In genomic region chr14:74492413-74493342, GRCh38 we compare ENCODE assay signal across 8 cellular contexts. TPM values are rescaled to one million over a fixed set of nuclear protein-coding genes. Genes with fewer than 3 reads are reported as not detected.
DNase-seq lines count a peak whose midpoint lies in the region; ATAC-seq and TF ChIP-seq lines count a peak whose summit lies in the region.

NPC2 (minus strand) TSS chr14:74493305; CDS start chr14:74493274, 31 bp downstream.

- H3K4me1 ChIP-seq in right cardiac atrium (ENCODE audit: control insufficient read depth, insufficient read depth, low read length) (peaks cover 1% of the 10 kb centered on the region), sigmoid colon (peaks cover 0 to 30% (median 23%) of the 10 kb centered on the region in 4 donors)

- H3K36me3 Mint-ChIP-seq in activated naive CD4-positive, alpha-beta T cell treated with anti-CD3 and anti-CD28 coated beads, Interleukin-2, amount 50 U/mL, for 24 hours = no peaks in the 10 kb centered on the region
- peaks cover 14% of the 10 kb centered on the region for H3K36me3 Mint-ChIP-seq in activated T-helper 2 cell treated with anti-CD3 and anti-CD28 coated beads, Interferon-gamma antibody, Interleukin-2, Interleukin-4, amounts not matched to agents 10 μg/mL and 5 μg/mL and 100 μg/mL, durations not matched to agents 14 hours and 24 hours and 36 hours (ENCODE audit: low read depth)

- peak; percentile 55 to 57 for TF ChIP-seq POLR2A in sigmoid colon (IDR thresholded peaks at IDR 0.05)

- H3K9me3 ChIP-seq in right cardiac atrium (ENCODE audit: control insufficient read depth, low read length) = no peaks in the 10 kb centered on the region
- no peaks in the 10 kb centered on the region for H3K9me3 ChIP-seq in sigmoid colon

- peak within 1 kb of the TSS; percentile 96 for H3K27ac Mint-ChIP-seq in activated naive CD4-positive, alpha-beta T cell treated with anti-CD3 and anti-CD28 coated beads, Interleukin-2, amount 50 U/mL, for 24 hours
- peak within 1 kb of the TSS; percentile 89 for H3K27ac Mint-ChIP-seq in activated T-helper 2 cell treated with anti-CD3 and anti-CD28 coated beads, Interferon-gamma antibody, Interleukin-2, Interleukin-4, amounts not matched to agents 10 μg/mL and 5 μg/mL and 100 μg/mL, durations not matched to agents 14 hours and 24 hours and 36 hours

- DNase-seq in activated naive CD4-positive, alpha-beta T cell (lab: John Stamatoyannopoulos, UW) = no peak
- DNase-seq in activated T-helper 2 cell treated with anti-CD3 and anti-CD28 coated beads, Interferon-gamma antibody, Interleukin-2, Interleukin-4, amounts not matched to agents 10 μg/mL and 5 μg/mL and 100 μg/mL, durations not matched to agents 14 hours and 24 hours and 36 hours (ENCODE audit: low spot score) = no peak
- peak in 1 of 3 donors; percentile 26 for DNase-seq in right cardiac atrium
- DNase-seq in sigmoid colon = no peak
- no peak for DNase-seq in activated CD4-positive, CD25-positive, alpha-beta regulatory T cell (lab: John Stamatoyannopoulos, UW)
- DNase-seq in midbrain (lab: John Stamatoyannopoulos, UW) = no peak

- ATAC-seq in HG03432 (IDR thresholded peaks at IDR 0.05; ENCODE audit: unreplicated experiment) (peak; percentile 20), right cardiac atrium (peak in 1 of 2 donors; percentile 54)

- H3K4me1 Mint-ChIP-seq in activated naive CD4-positive, alpha-beta T cell treated with anti-CD3 and anti-CD28 coated beads, Interleukin-2, amount 50 U/mL, for 24 hours = peaks cover 53% of the 10 kb centered on the region
- peaks cover 21% of the 10 kb centered on the region for H3K4me1 Mint-ChIP-seq in activated T-helper 2 cell treated with anti-CD3 and anti-CD28 coated beads, Interferon-gamma antibody, Interleukin-2, Interleukin-4, amounts not matched to agents 10 μg/mL and 5 μg/mL and 100 μg/mL, durations not matched to agents 14 hours and 24 hours and 36 hours (ENCODE audit: low read depth)

- intact Hi-C loops in activated T-helper 2 cell treated with anti-CD3 and anti-CD28 coated beads, Interferon-gamma antibody, Interleukin-2, Interleukin-4, amounts not matched to agents 10 μg/mL and 5 μg/mL and 100 μg/mL, durations not matched to agents 14 hours and 24 hours and 36 hours (cut with micrococcal nuclease) = loop anchor here (1.0 kb wide), 2 partner anchors 130 to 408 kb away; partner anchors contain the start of genes ALDH6A1 and LIN52
- intact Hi-C loops in right cardiac atrium (cut with DNase I) = no loop called here
- intact Hi-C loops in sigmoid colon (cut with DNase I) = loop anchor here (5.0 to 10.0 kb wide), 2 partner anchors 130 to 408 kb away; partner anchors contain the start of genes ALDH6A1 and LIN52

- H3K27me3 ChIP-seq in right cardiac atrium (ENCODE audit: control insufficient read depth, insufficient read depth) = no peaks in the 10 kb centered on the region
- no peaks in the 10 kb centered on the region for H3K27me3 ChIP-seq in sigmoid colon

- no peak for TF ChIP-seq CTCF in sigmoid colon (IDR thresholded peaks at IDR 0.05)

- no peaks in the 10 kb centered on the region for H3K27me3 Mint-ChIP-seq in activated naive CD4-positive, alpha-beta T cell treated with anti-CD3 and anti-CD28 coated beads, Interleukin-2, amount 50 U/mL, for 24 hours
- no peaks in the 10 kb centered on the region for H3K27me3 Mint-ChIP-seq in activated T-helper 2 cell treated with anti-CD3 and anti-CD28 coated beads, Interferon-gamma antibody, Interleukin-2, Interleukin-4, amounts not matched to agents 10 μg/mL and 5 μg/mL and 100 μg/mL, durations not matched to agents 14 hours and 24 hours and 36 hours (ENCODE audit: low read depth)

- H3K27ac ChIP-seq in right cardiac atrium (ENCODE audit: low read length) = peak within 1 kb of the TSS; percentile 94
- H3K27ac ChIP-seq in sigmoid colon = peak within 1 kb of the TSS; percentile 93 to 97 (median 94)

- peak in 2 of 4 donors; percentile 39 to 69 for TF ChIP-seq EP300 in sigmoid colon (IDR thresholded peaks at IDR 0.05)

- WGBS in right cardiac atrium = under 1% methylated on average over 42 of the region's 42 CpGs
- WGBS in sigmoid colon, 2 donors = 0% methylated on average over 42 of the region's 42 CpGs

- peak within 1 kb of the TSS; percentile 85 for H3K4me3 ChIP-seq in right cardiac atrium (ENCODE audit: low read length)
- peak within 1 kb of the TSS; percentile 89 to 97 (median 91) for H3K4me3 ChIP-seq in sigmoid colon

- no peak within 1 kb of the TSS for H3K4me3 Mint-ChIP-seq in activated naive CD4-positive, alpha-beta T cell treated with anti-CD3 and anti-CD28 coated beads, Interleukin-2, amount 50 U/mL, for 24 hours
- peak within 1 kb of the TSS; percentile 93 for H3K4me3 Mint-ChIP-seq in activated T-helper 2 cell treated with anti-CD3 and anti-CD28 coated beads, Interferon-gamma antibody, Interleukin-2, Interleukin-4, amounts not matched to agents 10 μg/mL and 5 μg/mL and 100 μg/mL, durations not matched to agents 14 hours and 24 hours and 36 hours (ENCODE audit: low read depth)

- H3K36me3 ChIP-seq in sigmoid colon = peaks cover 0 to 13% (median 0%) of the 10 kb centered on the region in 4 donors

- no peaks in the 10 kb centered on the region for H3K9me3 Mint-ChIP-seq in activated naive CD4-positive, alpha-beta T cell treated with anti-CD3 and anti-CD28 coated beads, Interleukin-2, amount 50 U/mL, for 24 hours
- no peaks in the 10 kb centered on the region for H3K9me3 Mint-ChIP-seq in activated T-helper 2 cell treated with anti-CD3 and anti-CD28 coated beads, Interferon-gamma antibody, Interleukin-2, Interleukin-4, amounts not matched to agents 10 μg/mL and 5 μg/mL and 100 μg/mL, durations not matched to agents 14 hours and 24 hours and 36 hours

RNA-seq across cellular contexts. Expression of gene NPC2, which starts in this region (rescaled TPM):
- total RNA-seq in activated T-helper 2 cell treated with anti-CD3 and anti-CD28 coated beads, Interferon-gamma antibody, Interleukin-2, Interleukin-4, amounts not matched to agents 10 μg/mL and 5 μg/mL and 100 μg/mL, durations not matched to agents 14 hours and 24 hours and 36 hours = 17.8 and 19.2 TPM in 2 replicates
- total RNA-seq in right cardiac atrium = 100 to 1,000 TPM; 116 to 142 (median 120) TPM
- 170 TPM for polyA plus RNA-seq in right cardiac atrium
- 100 to 1,000 TPM; 182 to 273 (median 215) TPM for total RNA-seq in sigmoid colon
- 100 to 1,000 TPM; 176 to 251 (median 230) TPM for polyA plus RNA-seq in sigmoid colon

Comparison
In these comparisons a context has a peak if more than half of its experiments do, and no peak if none do; other contexts are left out.
1. intact Hi-C loops: an anchor here in activated T-helper 2 cell treated with anti-CD3 and anti-CD28 coated beads, Interferon-gamma antibody, Interleukin-2, Interleukin-4, amounts not matched to agents 10 μg/mL and 5 μg/mL and 100 μg/mL, durations not matched to agents 14 hours and 24 hours and 36 hours (1.0 kb wide) and sigmoid colon (5.0 to 10.0 kb wide); none called in right cardiac atrium.